20 cellular contexts compared by ENCODE assay signal in the genomic region with DNA sequence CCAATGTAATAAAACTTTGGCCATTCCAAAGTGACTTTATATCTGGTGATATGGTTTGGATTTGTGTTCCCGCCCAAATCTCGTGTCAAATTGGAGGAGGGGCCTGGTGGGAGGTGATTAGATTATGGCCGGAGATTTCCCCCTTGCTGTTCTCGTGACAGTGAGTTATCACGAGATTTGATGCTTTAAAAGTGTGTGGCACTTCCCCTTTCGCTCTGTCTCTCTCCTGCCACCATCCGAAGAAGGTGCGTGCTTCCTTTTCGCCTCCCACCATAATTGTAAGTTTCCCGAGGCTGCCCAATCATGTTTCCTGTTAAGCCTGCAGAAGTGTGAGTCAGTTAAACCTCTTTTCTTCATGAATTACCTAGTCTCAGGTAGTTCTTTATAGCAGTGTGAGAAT. TPM values are rescaled to one million over a fixed set of nuclear protein-coding genes. Genes with fewer than 3 reads are reported as not detected.
"Had no signal": no experiment of that assay in that cellular context is flagged by ENCODE, and none has a peak within 500 bp of the region (broad histone marks: within the 10 kb centered on the region; RNA-seq: fewer than 3 reads in every experiment).

No MANE protein-coding gene starts in this region.

- H3K9me3 ChIP-seq: esophagus muscularis mucosa, lower lobe of right lung, thoracic aorta, vagina had no signal

- H3K27me3 ChIP-seq: esophagus muscularis mucosa, vagina had no signal

- H3K36me3 ChIP-seq: esophagus muscularis mucosa, lower lobe of right lung, thoracic aorta, vagina had no signal

- H3K4me1 ChIP-seq: esophagus muscularis mucosa, lower lobe of right lung, vagina had no signal

- ATAC-seq: activated CD4-positive, CD25-positive, alpha-beta regulatory T cell treated with anti-CD3 and anti-CD28 coated beads, Interleukin-2, amount 50 U/mL, for 24 hours; activated CD8-positive, alpha-beta T cell treated with anti-CD3 and anti-CD28 coated beads, Interleukin-2, amount 10 ng/mL, durations not matched to agents 7 days and 5 days; lower lobe of right lung; naive thymus-derived CD8-positive, alpha-beta T cell; stimulated activated naive CD8-positive, alpha-beta T cell treated with anti-CD3 and anti-CD28 coated beads, Interleukin-15, amount 100 ng/mL, for 72 hours had no signal

- FAIRE-seq: colon, small intestine had no signal

- DNase-seq: activated CD4-positive, alpha-beta T cell treated with anti-CD3 and anti-CD28 coated beads, Interleukin-2, amount 50 U/mL, for 1 hour; activated CD8-positive, alpha-beta T cell treated with anti-CD3 and anti-CD28 coated beads, Interleukin-2, amount 10 ng/mL, durations not matched to agents 7 days and 5 days; activated gamma-delta T cell; activated naive CD4-positive, alpha-beta T cell treated with anti-CD3 and anti-CD28 coated beads, Interleukin-2, amount 50 U/mL, for 16 hours; aorta; central memory CD4-positive, alpha-beta T cell; glutamatergic neuron; lower lobe of right lung; naive thymus-derived CD8-positive, alpha-beta T cell; small intestine; stimulated activated CD4-positive, alpha-beta T cell treated with anti-CD3 and anti-CD28 coated beads, Interleukin-2, amount 100 ng/mL, for 24 hours; stimulated activated naive CD8-positive, alpha-beta T cell treated with anti-CD3 and anti-CD28 coated beads, Interleukin-15, amount 100 ng/mL, for 72 hours had no signal

- H3K4me3 ChIP-seq: esophagus muscularis mucosa, lower lobe of right lung, thoracic aorta, vagina had no signal

- H3K27ac ChIP-seq: esophagus muscularis mucosa, lower lobe of right lung, thoracic aorta, vagina, VCaP had no signal

RNA-seq across cellular contexts. Expression of gene NALCN, which starts 9.3 kb away (rescaled TPM):
- total RNA-seq: activated CD8-positive, alpha-beta T cell treated with anti-CD3 and anti-CD28 coated beads, Interleukin-2, amount 10 ng/mL, durations not matched to agents 7 days and 5 days; activated T-helper 1 cell treated with anti-CD3 and anti-CD28 coated beads, Interleukin-12 subunit alpha, Interleukin-12 subunit beta, Interleukin-2, Interleukin-4 antibody, amounts not matched to agents 30 ng/mL and 10 ng/mL and 1 ng/mL, durations not matched to agents 14 hours and 24 hours and 36 hours; naive thymus-derived CD8-positive, alpha-beta T cell; T-helper 2 cell treated with Interferon-gamma antibody and Interleukin-4, amounts not matched to agents 100 ng/mL and 5 ng/mL, for 36 hours had no signal
- polyA plus RNA-seq: naive thymus-derived CD8-positive, alpha-beta T cell had no signal

RNA-seq across cellular contexts. Expression of gene ITGBL1, which starts 26.9 kb away (rescaled TPM):
- total RNA-seq: activated CD8-positive, alpha-beta T cell treated with anti-CD3 and anti-CD28 coated beads, Interleukin-2, amount 10 ng/mL, durations not matched to agents 7 days and 5 days; activated T-helper 1 cell treated with anti-CD3 and anti-CD28 coated beads, Interleukin-12 subunit alpha, Interleukin-12 subunit beta, Interleukin-2, Interleukin-4 antibody, amounts not matched to agents 30 ng/mL and 10 ng/mL and 1 ng/mL, durations not matched to agents 14 hours and 24 hours and 36 hours; naive thymus-derived CD8-positive, alpha-beta T cell; T-helper 2 cell treated with Interferon-gamma antibody and Interleukin-4, amounts not matched to agents 100 ng/mL and 5 ng/mL, for 36 hours had no signal
- polyA plus RNA-seq: naive thymus-derived CD8-positive, alpha-beta T cell had no signal
